Comparison of ENCODE assay signal across 21 cellular contexts in the genomic region with DNA sequence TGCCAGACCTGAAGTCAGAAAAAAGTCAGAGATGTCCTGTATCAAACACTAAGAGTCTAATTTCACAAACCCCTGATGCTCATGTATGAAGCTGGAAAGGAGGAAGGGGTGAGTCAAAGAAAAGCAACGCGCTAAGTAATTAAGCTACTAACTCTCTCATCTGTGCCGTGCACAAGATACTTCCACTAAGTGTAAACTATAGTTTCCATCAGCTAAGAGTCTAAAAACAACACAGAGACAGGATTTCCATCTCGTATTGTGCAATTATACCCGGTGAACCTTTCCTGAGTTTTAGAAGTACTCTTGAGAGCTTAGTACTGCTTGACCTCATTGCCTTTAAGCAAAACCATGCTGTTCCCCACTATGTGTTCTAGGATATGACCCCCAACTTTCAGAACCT. TPM values are rescaled to one million over a fixed set of nuclear protein-coding genes. Genes with fewer than 3 reads are reported as not detected.
A peak's percentile ranks its signal among the peaks of the same experiment; 100 is the strongest.
DNase-seq lines count a peak whose midpoint lies in the region; ATAC-seq, FAIRE-seq and TF ChIP-seq lines count a peak whose summit lies in the region.
"Had no signal": no experiment of that assay in that cellular context is flagged by ENCODE, and none has a peak within 500 bp of the region (broad histone marks: within the 10 kb centered on the region; RNA-seq: fewer than 3 reads in every experiment).

No MANE protein-coding gene starts in this region.

- H2AFZ ChIP-seq in SK-N-SH (ENCODE audit: low read depth) (no peak overlapping the region), endothelial cell of umbilical vein (ENCODE audit: low read depth, low read length) (no peak overlapping the region)

- H3F3A ChIP-seq in SK-N-SH (replicated peaks; ENCODE audit: insufficient read depth): peaks cover 49% of the 10 kb centered on the region

- H3K4me3 Mint-ChIP-seq in activated CD8-positive, alpha-beta T cell treated with anti-CD3 and anti-CD28 coated beads for 36 hours: no peak overlapping the region
- no peak overlapping the region for H3K4me3 Mint-ChIP-seq in activated CD8-positive, alpha-beta T cell treated with anti-CD3 and anti-CD28 coated beads, Interleukin-2, amount 10 ng/mL, durations not matched to agents 7 days and 5 days
- H3K4me3 Mint-ChIP-seq: CD4-positive, alpha-beta T cell; IgD-negative memory B cell had no signal

- H3K4me2 ChIP-seq in SK-N-SH (peak overlapping the region; percentile 40; the same call in 1 of the 2 replicates), endothelial cell of umbilical vein (ENCODE audit: insufficient read depth, low read length) (peak overlapping the region; percentile 14)

- no peaks in the 10 kb centered on the region for H3K9me1 ChIP-seq in endothelial cell of umbilical vein (replicated peaks; ENCODE audit: control insufficient read depth, extremely low read depth, insufficient read depth, low read length)

- H3K27me3 ChIP-seq in SK-N-SH (ENCODE audit: insufficient read depth): no peaks in the 10 kb centered on the region
- H3K27me3 ChIP-seq in endothelial cell of umbilical vein (ENCODE audit: control insufficient read depth in 2 of 2, insufficient read depth in 2 of 2, low read length in 2 of 2): no peaks in the 10 kb centered on the region
- H3K27me3 ChIP-seq in rectal smooth muscle tissue (ENCODE audit: control insufficient read depth, insufficient read depth, low read length): no peaks in the 10 kb centered on the region
- H3K27me3 ChIP-seq: heart right ventricle had no signal

- CTCF ChIA-PET in activated CD8-positive, alpha-beta T cell treated with anti-CD3 and anti-CD28 coated beads for 36 hours (lab: Charles Lee): interaction anchor here (0.8 to 2.0 kb wide), 3 partner anchors 96 to 285 kb away, joined by 3 to 4 read pairs (median 4); no protein-coding TSS in a partner anchor
- CTCF ChIA-PET in activated CD8-positive, alpha-beta T cell treated with anti-CD3 and anti-CD28 coated beads, Interleukin-2, amount 10 ng/mL, durations not matched to agents 7 days and 5 days (lab: Charles Lee): interaction anchor here (0.9 to 1.3 kb wide), 3 partner anchors 8 to 121 kb away, joined by 3 to 5 read pairs (median 3); no protein-coding TSS in a partner anchor
- CTCF ChIA-PET in SK-N-SH (lab: Yijun Ruan, JAX) (interaction anchor here (0.8 to 0.9 kb wide), 2 partner anchors 14 to 106 kb away, joined by 3 read pairs; no protein-coding TSS in a partner anchor), endothelial cell of umbilical vein (lab: Charles Lee) (interaction anchor here (0.6 to 1.6 kb wide), 13 partner anchors 13 to 1141 kb away, joined by 3 to 6 read pairs (median 4); a partner anchor contains a TSS)

- peak overlapping the region; percentile 15; the same call in 1 of the 2 replicates for H3K9ac ChIP-seq in SK-N-SH
- H3K9ac ChIP-seq in endothelial cell of umbilical vein (replicated peaks; ENCODE audit: extremely low read depth, insufficient read depth, low read length): peak overlapping the region; percentile 48
- H3K9ac ChIP-seq in rectal smooth muscle tissue (ENCODE audit: low read length): no peak overlapping the region

- H3K9me3 ChIP-seq in SK-N-SH (no peaks in the 10 kb centered on the region), endothelial cell of umbilical vein (replicated peaks; ENCODE audit: control insufficient read depth, insufficient read depth, low read length) (no peaks in the 10 kb centered on the region)
- H3K9me3 ChIP-seq: heart right ventricle, thoracic aorta had no signal

- no peak for FAIRE-seq in endothelial cell of umbilical vein (lab: Jason Lieb, UNC)
- FAIRE-seq: A204.1 had no signal

- peaks cover 68 to 75% of the 10 kb centered on the region in 2 experiments for H3K36me3 ChIP-seq in SK-N-SH (replicated peaks in 1 of 2; ENCODE audit: control insufficient read depth in 1 of 2, insufficient read depth in 2 of 2, low read length in 1 of 2)
- H3K36me3 ChIP-seq in endothelial cell of umbilical vein (ENCODE audit: control insufficient read depth in 2 of 2, extremely low read depth in 1 of 2, insufficient read depth in 2 of 2, low read length in 2 of 2): peaks cover 15 to 24% of the 10 kb centered on the region in 2 experiments
- H3K36me3 ChIP-seq in rectal smooth muscle tissue (ENCODE audit: control insufficient read depth, insufficient read depth, low read length): peaks cover 39% of the 10 kb centered on the region

- TF ChIP-seq EP300 in SK-N-SH (IDR thresholded peaks at IDR 0.05; ENCODE audit: borderline replicate concordance in 1 of 2, low read depth in 1 of 2, low read length in 1 of 2): no peak

- H3K4me1 ChIP-seq in SK-N-SH (ENCODE audit: control insufficient read depth in 1 of 2, insufficient read depth in 2 of 2, low read depth in 1 of 2, low read length in 1 of 2) (peaks cover 2 to 30% of the 10 kb centered on the region in 2 experiments; a peak in 3 of 4 replicates), endothelial cell of umbilical vein (ENCODE audit: control insufficient read depth, extremely low read depth, insufficient read depth, low read length) (peaks cover 36% of the 10 kb centered on the region), rectal smooth muscle tissue (ENCODE audit: control insufficient read depth, insufficient read depth, low read length) (peaks cover 17% of the 10 kb centered on the region)

- H4K20me1 ChIP-seq in SK-N-SH (ENCODE audit: insufficient read depth) (no peaks in the 10 kb centered on the region), endothelial cell of umbilical vein (replicated peaks; ENCODE audit: control insufficient read depth, extremely low read depth, insufficient read depth, low read length) (no peaks in the 10 kb centered on the region)

- peak overlapping the region; percentile 80 to 88; a peak in 3 of 4 replicates for H3K27ac ChIP-seq in SK-N-SH (ENCODE audit: low read depth in 2 of 2, low read length in 1 of 2)
- peak overlapping the region; percentile 72 for H3K27ac ChIP-seq in endothelial cell of umbilical vein (ENCODE audit: insufficient read depth, low read depth, low read length)
- H3K27ac ChIP-seq in rectal smooth muscle tissue (ENCODE audit: low read depth, low read length): peak overlapping the region; percentile 44
- H3K27ac ChIP-seq: heart right ventricle, thoracic aorta had no signal

- no peaks in the 10 kb centered on the region for H3K27me3 Mint-ChIP-seq in activated CD8-positive, alpha-beta T cell treated with anti-CD3 and anti-CD28 coated beads for 36 hours
- H3K27me3 Mint-ChIP-seq in activated CD8-positive, alpha-beta T cell treated with anti-CD3 and anti-CD28 coated beads, Interleukin-2, amount 10 ng/mL, durations not matched to agents 7 days and 5 days (ENCODE audit: low read depth): no peaks in the 10 kb centered on the region
- H3K27me3 Mint-ChIP-seq: CD4-positive, alpha-beta T cell; IgD-negative memory B cell had no signal

- no peak for TF ChIP-seq POLR2A in endothelial cell of umbilical vein (IDR thresholded peaks at IDR 0.05; ENCODE audit: low read depth, low read length)

- no peak for DNase-seq in activated CD8-positive, alpha-beta T cell treated with anti-CD3 and anti-CD28 coated beads for 36 hours
- DNase-seq in activated CD8-positive, alpha-beta T cell treated with anti-CD3 and anti-CD28 coated beads, Interleukin-2, amount 10 ng/mL, durations not matched to agents 7 days and 5 days: no peak
- DNase-seq in SK-N-SH (no peak), endothelial cell of umbilical vein (ENCODE audit: low read depth, low spot score) (peak; percentile 68), HuH-7.5 (ENCODE audit: low spot score) (no peak), Right ventricle myocardium inferior (ENCODE audit: missing footprints) (no peak), SKM-1 treated with dmso at 0.1 percent for 144 hours (lab: John Stamatoyannopoulos, UW; ENCODE audit: unreplicated experiment) (no peak)
- DNase-seq: CD4-positive, alpha-beta T cell; cerebellar nuclear complex; DND-41; H7; heart right ventricle; midbrain; NCI-H1092 treated with DMSO at 0.1 percent for 48 hours; occipital lobe; stimulated activated CD4-positive, alpha-beta T cell treated with anti-CD3 and anti-CD28 coated beads, Interleukin-15, amount 100 ng/mL, for 24 hours had no signal

- BruUV-seq in endothelial cell of umbilical vein (replicated peaks; lab: Mats Ljungman, UMichigan): no TSS peak

- TF ChIP-seq RAD21 in SK-N-SH (IDR thresholded peaks at IDR 0.05; ENCODE audit: low read length): no peak

- H3K79me2 ChIP-seq in SK-N-SH (ENCODE audit: insufficient read depth) (peaks cover 19% of the 10 kb centered on the region; the same call in 1 of the 2 replicates), endothelial cell of umbilical vein (ENCODE audit: control insufficient read depth, insufficient read depth, low read length) (no peaks in the 10 kb centered on the region)

- peak overlapping the region; percentile 80 for H3K27ac Mint-ChIP-seq in activated CD8-positive, alpha-beta T cell treated with anti-CD3 and anti-CD28 coated beads for 36 hours
- no peak overlapping the region for H3K27ac Mint-ChIP-seq in activated CD8-positive, alpha-beta T cell treated with anti-CD3 and anti-CD28 coated beads, Interleukin-2, amount 10 ng/mL, durations not matched to agents 7 days and 5 days
- H3K27ac Mint-ChIP-seq: CD4-positive, alpha-beta T cell had no signal

- H3K4me3 ChIP-seq in SK-N-SH (ENCODE audit: low read depth in 2 of 2, low read length in 1 of 2): no peak overlapping the region
- no peak overlapping the region for H3K4me3 ChIP-seq in endothelial cell of umbilical vein (replicated peaks in 1 of 3; ENCODE audit: insufficient read depth in 1 of 3, low read depth in 1 of 3, low read length in 3 of 3)
- H3K4me3 ChIP-seq in rectal smooth muscle tissue (ENCODE audit: low read length): no peak overlapping the region
- H3K4me3 ChIP-seq: heart right ventricle, thoracic aorta had no signal

- intact Hi-C loops in activated CD8-positive, alpha-beta T cell treated with anti-CD3 and anti-CD28 coated beads for 36 hours (cut with micrococcal nuclease): no loop called here
- intact Hi-C loops in endothelial cell of umbilical vein (cut with micrococcal nuclease): loop anchor here (1.0 to 10.0 kb wide), 6 partner anchors 13 to 439 kb away; a partner anchor contains a TSS
- intact Hi-C loops in Right ventricle myocardium inferior (cut with DNase I): no loop called here

- dilution Hi-C loops in endothelial cell of umbilical vein (cut with MboI; ENCODE audit: extremely low pct_ligation_motif_present, low sequenced_read_pairs): no loop called here

- WGBS in SK-N-SH (ENCODE audit: low lambda C conversion rate): 92% methylated on average over 5 of the region's 5 CpGs

- no peak for ATAC-seq in activated CD8-positive, alpha-beta T cell treated with anti-CD3 and anti-CD28 coated beads for 36 hours
- ATAC-seq in activated CD8-positive, alpha-beta T cell treated with anti-CD3 and anti-CD28 coated beads, Interleukin-2, amount 10 ng/mL, durations not matched to agents 7 days and 5 days: no peak
- no peak for ATAC-seq in Right ventricle myocardium inferior
- ATAC-seq: heart right ventricle had no signal

- peaks cover 56% of the 10 kb centered on the region for H3K4me1 Mint-ChIP-seq in activated CD8-positive, alpha-beta T cell treated with anti-CD3 and anti-CD28 coated beads for 36 hours (ENCODE audit: low read depth)
- H3K4me1 Mint-ChIP-seq in activated CD8-positive, alpha-beta T cell treated with anti-CD3 and anti-CD28 coated beads, Interleukin-2, amount 10 ng/mL, durations not matched to agents 7 days and 5 days (ENCODE audit: low read depth): peaks cover 54% of the 10 kb centered on the region
- H3K4me1 Mint-ChIP-seq: IgD-negative memory B cell had no signal

- no peaks in the 10 kb centered on the region for H3K9me3 Mint-ChIP-seq in activated CD8-positive, alpha-beta T cell treated with anti-CD3 and anti-CD28 coated beads for 36 hours
- H3K9me3 Mint-ChIP-seq in activated CD8-positive, alpha-beta T cell treated with anti-CD3 and anti-CD28 coated beads, Interleukin-2, amount 10 ng/mL, durations not matched to agents 7 days and 5 days (ENCODE audit: insufficient read depth): no peaks in the 10 kb centered on the region
- H3K9me3 Mint-ChIP-seq: CD4-positive, alpha-beta T cell; IgD-negative memory B cell had no signal

- peaks cover 68% of the 10 kb centered on the region for H3K36me3 Mint-ChIP-seq in activated CD8-positive, alpha-beta T cell treated with anti-CD3 and anti-CD28 coated beads for 36 hours (ENCODE audit: low read depth)
- peaks cover 82% of the 10 kb centered on the region for H3K36me3 Mint-ChIP-seq in activated CD8-positive, alpha-beta T cell treated with anti-CD3 and anti-CD28 coated beads, Interleukin-2, amount 10 ng/mL, durations not matched to agents 7 days and 5 days (ENCODE audit: low read depth)

- TF ChIP-seq CTCF in activated CD8-positive, alpha-beta T cell treated with anti-CD3 and anti-CD28 coated beads for 36 hours (IDR thresholded peaks at IDR 0.05): no peak
- no peak for TF ChIP-seq CTCF in SK-N-SH (IDR thresholded peaks at IDR 0.05)
- TF ChIP-seq CTCF in endothelial cell of umbilical vein (IDR thresholded peaks at IDR 0.05; ENCODE audit: extremely low read depth in 1 of 2, insufficient read depth in 1 of 2, low read depth in 1 of 2, low read length in 2 of 2): no peak

- POLR2A ChIA-PET in activated CD8-positive, alpha-beta T cell treated with anti-CD3 and anti-CD28 coated beads for 36 hours (lab: Charles Lee): interaction anchor here (1.4 to 1.5 kb wide), 2 partner anchors 10 to 100 kb away, joined by 4 to 5 read pairs; no protein-coding TSS in a partner anchor
- POLR2A ChIA-PET in activated CD8-positive, alpha-beta T cell treated with anti-CD3 and anti-CD28 coated beads, Interleukin-2, amount 10 ng/mL, durations not matched to agents 7 days and 5 days (lab: Charles Lee): no interaction called here
- POLR2A ChIA-PET in SK-N-SH (lab: Yijun Ruan, JAX): no interaction called here
- POLR2A ChIA-PET in endothelial cell of umbilical vein (lab: Charles Lee): interaction anchor here (0.6 kb wide), 1 partner anchor 1460 kb away, joined by 4 read pairs; no protein-coding TSS in a partner anchor

- no peaks in the 10 kb centered on the region for H3K9me2 ChIP-seq in SK-N-SH

RNA-seq across cellular contexts. Expression of a gene that starts 19.0 kb away (rescaled TPM):
- total RNA-seq in activated CD8-positive, alpha-beta T cell treated with anti-CD3 and anti-CD28 coated beads for 36 hours: not detected
- total RNA-seq in activated CD8-positive, alpha-beta T cell treated with anti-CD3 and anti-CD28 coated beads, Interleukin-2, amount 10 ng/mL, durations not matched to agents 7 days and 5 days: not detected
- 16.5 and 17.4 TPM in 2 replicates for polyA plus RNA-seq in SK-N-SH (2012; rRNA removed)
- 10.6 and 16.6 TPM in 2 replicates for polyA plus RNA-seq in SK-N-SH (2012; cell fraction: cytosol; rRNA removed)
- 53.6 and 54.0 TPM in 2 replicates for polyA plus RNA-seq in SK-N-SH (2012; cell fraction: nucleus; rRNA removed)
- total RNA-seq in endothelial cell of umbilical vein: 6.2 and 8.1 TPM in 2 replicates
- polyA plus RNA-seq in endothelial cell of umbilical vein: 5.2 and 5.7 TPM in 2 replicates
- polyA plus RNA-seq in endothelial cell of umbilical vein (2011; cell fraction: cytosol; rRNA removed): 3.2 and 4.4 TPM in 2 replicates
- polyA plus RNA-seq in endothelial cell of umbilical vein (2011; cell fraction: nucleus; rRNA removed): 14.4 and 19.5 TPM in 2 replicates
- 3.0 and 5.0 TPM in 2 replicates for polyA plus RNA-seq in endothelial cell of umbilical vein (2012)
- 7.3 and 8.2 TPM in 2 replicates for polyA minus RNA-seq in endothelial cell of umbilical vein
- not detected for polyA minus RNA-seq in endothelial cell of umbilical vein (2011; cell fraction: cytosol; rRNA and poly(A)+ RNA removed)
- polyA minus RNA-seq in endothelial cell of umbilical vein (2011; cell fraction: nucleus; rRNA and poly(A)+ RNA removed): 5.8 and 12.9 TPM in 2 replicates
- 6.1 TPM for total RNA-seq in Right ventricle myocardium inferior
- total RNA-seq: CD4-positive, alpha-beta T cell; SK-MEL-5 had no signal
- polyA plus RNA-seq: IgD-negative memory B cell had no signal

RNA-seq across cellular contexts. Expression of a gene that starts 20.0 kb away (rescaled TPM):
- 10 to 100 TPM; 76.4 to 77.8 TPM for total RNA-seq in activated CD8-positive, alpha-beta T cell treated with anti-CD3 and anti-CD28 coated beads for 36 hours
- 10 to 100 TPM; 50.8 to 54.4 TPM for total RNA-seq in activated CD8-positive, alpha-beta T cell treated with anti-CD3 and anti-CD28 coated beads, Interleukin-2, amount 10 ng/mL, durations not matched to agents 7 days and 5 days
- polyA plus RNA-seq in SK-N-SH (2012; rRNA removed) (37.6 and 43.7 TPM in 2 replicates), endothelial cell of umbilical vein (14.2 and 18.0 TPM in 2 replicates)
- 36.9 and 49.6 TPM in 2 replicates for polyA plus RNA-seq in SK-N-SH (2012; cell fraction: cytosol; rRNA removed)
- polyA plus RNA-seq in SK-N-SH (2012; cell fraction: nucleus; rRNA removed): 53.7 and 98.1 TPM in 2 replicates
- total RNA-seq in endothelial cell of umbilical vein (55.5 and 57.1 TPM in 2 replicates), Right ventricle myocardium inferior (22.0 TPM)
- 30.0 and 31.6 TPM in 2 replicates for polyA plus RNA-seq in endothelial cell of umbilical vein (2011; cell fraction: cytosol; rRNA removed)
- 67.4 and 82.8 TPM in 2 replicates for polyA plus RNA-seq in endothelial cell of umbilical vein (2011; cell fraction: nucleus; rRNA removed)
- polyA plus RNA-seq in endothelial cell of umbilical vein (2012): 54.8 and 72.2 TPM in 2 replicates
- 50.5 and 69.3 TPM in 2 replicates for polyA minus RNA-seq in endothelial cell of umbilical vein
- 49.2 TPM for polyA minus RNA-seq in endothelial cell of umbilical vein (2011; cell fraction: cytosol; rRNA and poly(A)+ RNA removed)
- polyA minus RNA-seq in endothelial cell of umbilical vein (2011; cell fraction: nucleus; rRNA and poly(A)+ RNA removed): 103 and 110 TPM in 2 replicates

RNA-seq across cellular contexts. Expression of a gene that starts 21.6 kb away (rescaled TPM):
- 10 to 100 TPM; 18.3 to 21.8 TPM for total RNA-seq in activated CD8-positive, alpha-beta T cell treated with anti-CD3 and anti-CD28 coated beads for 36 hours
- 10 to 100 TPM; 24.1 to 27.7 TPM for total RNA-seq in activated CD8-positive, alpha-beta T cell treated with anti-CD3 and anti-CD28 coated beads, Interleukin-2, amount 10 ng/mL, durations not matched to agents 7 days and 5 days
- polyA plus RNA-seq in SK-N-SH (2012; rRNA removed) (8.4 and 10.2 TPM in 2 replicates), endothelial cell of umbilical vein (3.7 and 5.0 TPM in 2 replicates)
- 7.8 and 8.2 TPM in 2 replicates for polyA plus RNA-seq in SK-N-SH (2012; cell fraction: cytosol; rRNA removed)
- polyA plus RNA-seq in SK-N-SH (2012; cell fraction: nucleus; rRNA removed): 17.1 and 23.1 TPM in 2 replicates
- total RNA-seq in endothelial cell of umbilical vein (18.4 and 19.6 TPM in 2 replicates), Right ventricle myocardium inferior (11.8 TPM)
- polyA plus RNA-seq in endothelial cell of umbilical vein (2011; cell fraction: cytosol; rRNA removed): 3.5 and 4.4 TPM in 2 replicates
- polyA plus RNA-seq in endothelial cell of umbilical vein (2011; cell fraction: nucleus; rRNA removed): 10.6 and 12.2 TPM in 2 replicates
- polyA plus RNA-seq in endothelial cell of umbilical vein (2012): 6.6 TPM in 2 replicates
- 9.1 and 9.8 TPM in 2 replicates for polyA minus RNA-seq in endothelial cell of umbilical vein
- polyA minus RNA-seq in endothelial cell of umbilical vein (2011; cell fraction: cytosol; rRNA and poly(A)+ RNA removed): 6.1 TPM
- 17.6 and 21.3 TPM in 2 replicates for polyA minus RNA-seq in endothelial cell of umbilical vein (2011; cell fraction: nucleus; rRNA and poly(A)+ RNA removed)

RNA-seq across cellular contexts. Expression of a gene that starts 59.0 kb away (rescaled TPM):
- not detected for total RNA-seq in activated CD8-positive, alpha-beta T cell treated with anti-CD3 and anti-CD28 coated beads for 36 hours
- not detected for total RNA-seq in activated CD8-positive, alpha-beta T cell treated with anti-CD3 and anti-CD28 coated beads, Interleukin-2, amount 10 ng/mL, durations not matched to agents 7 days and 5 days
- polyA plus RNA-seq in SK-N-SH (2012; rRNA removed): 0.03 TPM in 1 of 2 replicates, not detected in the other
- polyA plus RNA-seq in SK-N-SH (2012; cell fraction: cytosol; rRNA removed): not detected in 2 replicates
- 0.02 and 0.06 TPM in 2 replicates for polyA plus RNA-seq in SK-N-SH (2012; cell fraction: nucleus; rRNA removed)
- not detected in 2 replicates for total RNA-seq in endothelial cell of umbilical vein
- not detected in 2 replicates for polyA plus RNA-seq in endothelial cell of umbilical vein
- polyA plus RNA-seq in endothelial cell of umbilical vein (2011; cell fraction: cytosol; rRNA removed): not detected in 2 replicates
- not detected in 2 replicates for polyA plus RNA-seq in endothelial cell of umbilical vein (2011; cell fraction: nucleus; rRNA removed)
- not detected in 2 replicates for polyA plus RNA-seq in endothelial cell of umbilical vein (2012)
- not detected in 2 replicates for polyA minus RNA-seq in endothelial cell of umbilical vein
- polyA minus RNA-seq in endothelial cell of umbilical vein (2011; cell fraction: cytosol; rRNA and poly(A)+ RNA removed): not detected
- not detected in 2 replicates for polyA minus RNA-seq in endothelial cell of umbilical vein (2011; cell fraction: nucleus; rRNA and poly(A)+ RNA removed)
- total RNA-seq in Right ventricle myocardium inferior: not detected
- total RNA-seq: CD4-positive, alpha-beta T cell; occipital lobe; SK-MEL-5 had no signal
- polyA plus RNA-seq: IgD-negative memory B cell had no signal

Comparison
In these comparisons a context has a peak if more than half of its experiments do, and no peak if none do; other contexts are left out.
1. POLR2A ChIA-PET loops: an anchor here in activated CD8-positive, alpha-beta T cell treated with anti-CD3 and anti-CD28 coated beads for 36 hours (1.4 to 1.5 kb wide) and endothelial cell of umbilical vein (0.6 kb wide); none called in activated CD8-positive, alpha-beta T cell treated with anti-CD3 and anti-CD28 coated beads, Interleukin-2, amount 10 ng/mL, durations not matched to agents 7 days and 5 days and SK-N-SH.